ENCODE assay signal across 24 cellular contexts in the genomic region with DNA sequence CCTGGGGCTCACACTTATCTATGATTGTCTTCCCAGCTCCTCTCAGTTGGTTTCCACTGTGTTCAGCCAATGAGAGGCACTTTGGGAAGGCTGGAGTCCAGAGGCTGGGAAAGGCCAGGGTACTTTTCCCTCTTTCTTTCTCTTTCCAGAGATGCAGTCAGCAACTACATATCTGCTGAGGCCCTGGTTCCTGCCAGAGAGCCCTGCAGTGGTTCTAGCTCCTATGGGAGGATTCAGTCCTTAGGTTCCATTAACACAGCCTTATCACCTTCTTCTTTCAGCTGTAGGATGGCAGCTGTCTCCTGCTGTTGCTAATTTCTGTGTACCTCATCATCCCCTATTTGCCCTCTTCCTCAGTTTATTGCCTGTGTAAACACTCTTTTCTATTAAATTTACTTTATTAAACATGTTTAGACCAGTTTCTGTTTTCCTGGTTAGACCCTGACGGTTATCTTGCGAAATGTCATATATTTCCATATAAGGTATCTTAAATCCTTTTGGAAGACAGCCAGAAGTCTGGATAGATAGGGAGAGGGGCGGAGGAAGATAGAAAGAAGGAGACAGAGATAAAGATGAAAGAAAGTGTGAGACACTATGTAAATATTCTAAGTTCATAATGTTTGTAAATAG.
DNase-seq lines count a peak whose midpoint lies in the region; ATAC-seq and TF ChIP-seq lines count a peak whose summit lies in the region.
"Had no signal": no experiment of that assay in that cellular context is flagged by ENCODE, and none has a peak within 500 bp of the region (broad histone marks: within the 10 kb centered on the region; RNA-seq: fewer than 3 reads in every experiment).

No MANE protein-coding gene starts in this region.

- peak; percentile 86 for DNase-seq in DMS53 treated with DMSO at 0.1 percent for 48 hours (lab: John Stamatoyannopoulos, UW; ENCODE audit: unreplicated experiment)
- peak; percentile 36 for DNase-seq in NCI-H2029 (lab: John Stamatoyannopoulos, UW)
- no peak for DNase-seq in ascending aorta (ENCODE audit: low spot score in 2 of 2)
- peak; percentile 68 for DNase-seq in mesendoderm
- no peak for DNase-seq in natural killer cell treated with Interleukin-12 subunit alpha and Interleukin-12 subunit beta and Interleukin-15 and Interleukin-18, amount 100 ng/mL, for 72 hours (ENCODE audit: low spot score)
- DNase-seq in activated naive CD4-positive, alpha-beta T cell (lab: John Stamatoyannopoulos, UW) = no peak
- DNase-seq: activated B cell treated with CpG ODN at 0.5 μM for 24 hours; activated CD4-positive, alpha-beta memory T cell treated with anti-CD3 and anti-CD28 coated beads, Interleukin-2, amount 10 ng/mL, durations not matched to agents 7 days and 5 days; activated naive CD4-positive, alpha-beta T cell treated with Interleukin-2 at 50 U/mL for 16 hours; activated T-cell treated with anti-CD3 and anti-CD28 coated beads, Interleukin-2, amount 50 U/mL, for 1 hour; effector memory CD4-positive, alpha-beta T cell; H7; islet precursor cell; naive thymus-derived CD4-positive, alpha-beta T cell; NCI-H1694 treated with DMSO at 0.1 percent for 48 hours; SIG-M5; upper lobe of left lung had no signal

- H3K4me3 ChIP-seq in ascending aorta (no peak overlapping the region), mesendoderm (ENCODE audit: low read length) (no peak overlapping the region)
- H3K4me3 ChIP-seq: upper lobe of left lung had no signal

- H4K8ac ChIP-seq in mesendoderm (ENCODE audit: low read depth, low read length) = no peak overlapping the region

- H3K36me3 ChIP-seq in ascending aorta (no peaks in the 10 kb centered on the region), mesendoderm (ENCODE audit: control insufficient read depth, insufficient read depth, low read length) (no peaks in the 10 kb centered on the region)
- H3K36me3 ChIP-seq: upper lobe of left lung had no signal

- peak overlapping the region; percentile 69 for H3K56ac ChIP-seq in mesendoderm (ENCODE audit: low read length)

- H3K27ac ChIP-seq in ascending aorta = peak overlapping the region; percentile 41 to 47
- peak overlapping the region; percentile 81 for H3K27ac ChIP-seq in mesendoderm (ENCODE audit: low read depth, low read length)
- H3K27ac ChIP-seq: upper lobe of left lung had no signal

- H2BK15ac ChIP-seq in mesendoderm (replicated peaks; ENCODE audit: low read depth) = no peak overlapping the region

- H3K27me3 ChIP-seq in ascending aorta = no peaks in the 10 kb centered on the region
- H3K27me3 ChIP-seq in mesendoderm (ENCODE audit: insufficient read depth, low read length, poor library complexity) = no peaks in the 10 kb centered on the region
- H3K27me3 ChIP-seq: upper lobe of left lung had no signal

- H3K79me2 ChIP-seq in mesendoderm (ENCODE audit: control insufficient read depth, insufficient read depth, low read length) = no peaks in the 10 kb centered on the region

- H3K9me3 Mint-ChIP-seq in natural killer cell treated with Interleukin-12 subunit alpha and Interleukin-12 subunit beta and Interleukin-15 and Interleukin-18, amount 100 ng/mL, for 72 hours = peaks cover 8% of the 10 kb centered on the region
- H3K9me3 Mint-ChIP-seq: activated B cell treated with CpG ODN at 0.5 μM for 24 hours; IgD-negative memory B cell; stimulated activated naive CD8-positive, alpha-beta T cell treated with anti-CD3 and anti-CD28 coated beads, Interleukin-15, Interleukin-2, amounts not matched to agents 100 ng/mL and 50 ng/mL, for 24 hours; T-helper 1 cell treated with Interleukin-12 subunit alpha and Interleukin-12 subunit beta and Interleukin-4 antibody, amounts not matched to agents 30 μg/mL and 1 μg/mL, for 36 hours had no signal

- H3K27me3 Mint-ChIP-seq in natural killer cell treated with Interleukin-12 subunit alpha and Interleukin-12 subunit beta and Interleukin-15 and Interleukin-18, amount 100 ng/mL, for 72 hours = no peaks in the 10 kb centered on the region
- H3K27me3 Mint-ChIP-seq: activated B cell treated with CpG ODN at 0.5 μM for 24 hours; activated CD4-positive, alpha-beta memory T cell treated with anti-CD3 and anti-CD28 coated beads, Interleukin-2, amount 10 ng/mL, durations not matched to agents 7 days and 5 days; B cell; IgD-negative memory B cell; naive thymus-derived CD4-positive, alpha-beta T cell; progenitor cell of endocrine pancreas; stimulated activated naive CD8-positive, alpha-beta T cell treated with anti-CD3 and anti-CD28 coated beads, Interleukin-15, Interleukin-2, amounts not matched to agents 100 ng/mL and 50 ng/mL, for 24 hours had no signal

- peaks cover 3% of the 10 kb centered on the region for H3K36me3 Mint-ChIP-seq in natural killer cell treated with Interleukin-12 subunit alpha and Interleukin-12 subunit beta and Interleukin-15 and Interleukin-18, amount 100 ng/mL, for 72 hours
- H3K36me3 Mint-ChIP-seq: IgD-negative memory B cell; naive thymus-derived CD4-positive, alpha-beta T cell had no signal

- H3K4me3 Mint-ChIP-seq in natural killer cell treated with Interleukin-12 subunit alpha and Interleukin-12 subunit beta and Interleukin-15 and Interleukin-18, amount 100 ng/mL, for 72 hours = no peak overlapping the region
- H3K4me3 Mint-ChIP-seq: activated B cell treated with CpG ODN at 0.5 μM for 24 hours; activated CD4-positive, alpha-beta memory T cell treated with anti-CD3 and anti-CD28 coated beads, Interleukin-2, amount 10 ng/mL, durations not matched to agents 7 days and 5 days; B cell; IgD-negative memory B cell; naive thymus-derived CD4-positive, alpha-beta T cell; stimulated activated naive CD8-positive, alpha-beta T cell treated with anti-CD3 and anti-CD28 coated beads, Interleukin-15, Interleukin-2, amounts not matched to agents 100 ng/mL and 50 ng/mL, for 24 hours; T-helper 1 cell treated with Interleukin-12 subunit alpha and Interleukin-12 subunit beta and Interleukin-4 antibody, amounts not matched to agents 30 μg/mL and 1 μg/mL, for 36 hours had no signal

- no peaks in the 10 kb centered on the region for H3K9me3 ChIP-seq in ascending aorta
- H3K9me3 ChIP-seq: upper lobe of left lung had no signal

- ATAC-seq in HG03039 (IDR thresholded peaks at IDR 0.05; ENCODE audit: unreplicated experiment) (no peak), GM18870 (IDR thresholded peaks at IDR 0.05; ENCODE audit: unreplicated experiment) (no peak)
- no peak for ATAC-seq in natural killer cell treated with Interleukin-12 subunit alpha and Interleukin-12 subunit beta and Interleukin-15 and Interleukin-18, amount 100 ng/mL, for 72 hours
- ATAC-seq: naive thymus-derived CD4-positive, alpha-beta T cell had no signal

- no peak overlapping the region for H3K9ac ChIP-seq in mesendoderm (ENCODE audit: low read length)

- H3K27ac Mint-ChIP-seq in natural killer cell treated with Interleukin-12 subunit alpha and Interleukin-12 subunit beta and Interleukin-15 and Interleukin-18, amount 100 ng/mL, for 72 hours = no peak overlapping the region
- H3K27ac Mint-ChIP-seq: activated B cell treated with CpG ODN at 0.5 μM for 24 hours; activated CD4-positive, alpha-beta memory T cell treated with anti-CD3 and anti-CD28 coated beads, Interleukin-2, amount 10 ng/mL, durations not matched to agents 7 days and 5 days; B cell; IgD-negative memory B cell; naive thymus-derived CD4-positive, alpha-beta T cell; progenitor cell of endocrine pancreas; stimulated activated naive CD8-positive, alpha-beta T cell treated with anti-CD3 and anti-CD28 coated beads, Interleukin-15, Interleukin-2, amounts not matched to agents 100 ng/mL and 50 ng/mL, for 24 hours; T-helper 1 cell treated with Interleukin-12 subunit alpha and Interleukin-12 subunit beta and Interleukin-4 antibody, amounts not matched to agents 30 μg/mL and 1 μg/mL, for 36 hours had no signal

- H3K23ac ChIP-seq in mesendoderm (ENCODE audit: low read length) = no peak overlapping the region

- no peak overlapping the region for H2AK5ac ChIP-seq in mesendoderm (ENCODE audit: low read length)

- H4K5ac ChIP-seq in mesendoderm (ENCODE audit: low read length) = no peak overlapping the region

- H3K4me2 ChIP-seq in mesendoderm (ENCODE audit: low read length) = no peak overlapping the region

- no peaks in the 10 kb centered on the region for H3K4me1 Mint-ChIP-seq in natural killer cell treated with Interleukin-12 subunit alpha and Interleukin-12 subunit beta and Interleukin-15 and Interleukin-18, amount 100 ng/mL, for 72 hours (ENCODE audit: low read depth in 2 of 2)
- H3K4me1 Mint-ChIP-seq: activated B cell treated with CpG ODN at 0.5 μM for 24 hours; activated CD4-positive, alpha-beta memory T cell treated with anti-CD3 and anti-CD28 coated beads, Interleukin-2, amount 10 ng/mL, durations not matched to agents 7 days and 5 days; B cell; IgD-negative memory B cell; naive thymus-derived CD4-positive, alpha-beta T cell had no signal

- peak overlapping the region; percentile 62 for H2BK5ac ChIP-seq in mesendoderm (ENCODE audit: low read length)

- peak overlapping the region; percentile 6 for H3K18ac ChIP-seq in mesendoderm (ENCODE audit: low read length)

- TF ChIP-seq CTCF in ascending aorta (IDR thresholded peaks at IDR 0.05) = no peak

- intact Hi-C loops in ascending aorta (cut with DNase I) = no loop called here

- H3K79me1 ChIP-seq in mesendoderm (ENCODE audit: low read length) = no peaks in the 10 kb centered on the region

- peak overlapping the region; percentile 89 for H2BK120ac ChIP-seq in mesendoderm (ENCODE audit: low read depth, low read length)

- WGBS in mesendoderm (ENCODE audit: extremely low coverage, insufficient coverage, low lambda C conversion rate) = no CpG with 5 or more reads among the region's 3 CpGs

- peak overlapping the region; percentile 87 for H3K4ac ChIP-seq in mesendoderm (ENCODE audit: low read depth, low read length)

- peaks cover 4% of the 10 kb centered on the region in 2 donors for H3K4me1 ChIP-seq in ascending aorta
- peaks cover 1% of the 10 kb centered on the region for H3K4me1 ChIP-seq in mesendoderm (ENCODE audit: control insufficient read depth, low read depth, low read length)

Comparison
In these comparisons a context has a peak if more than half of its experiments do, and no peak if none do; other contexts are left out.
1. DNase-seq: peak in DMS53 treated with DMSO at 0.1 percent for 48 hours (single experiment), NCI-H2029 (single experiment) and mesendoderm (single experiment); none in ascending aorta (0 of 2), natural killer cell treated with Interleukin-12 subunit alpha and Interleukin-12 subunit beta and Interleukin-15 and Interleukin-18, amount 100 ng/mL, for 72 hours (single experiment) and activated naive CD4-positive, alpha-beta T cell (0 of 4).